In the genomic region with DNA sequence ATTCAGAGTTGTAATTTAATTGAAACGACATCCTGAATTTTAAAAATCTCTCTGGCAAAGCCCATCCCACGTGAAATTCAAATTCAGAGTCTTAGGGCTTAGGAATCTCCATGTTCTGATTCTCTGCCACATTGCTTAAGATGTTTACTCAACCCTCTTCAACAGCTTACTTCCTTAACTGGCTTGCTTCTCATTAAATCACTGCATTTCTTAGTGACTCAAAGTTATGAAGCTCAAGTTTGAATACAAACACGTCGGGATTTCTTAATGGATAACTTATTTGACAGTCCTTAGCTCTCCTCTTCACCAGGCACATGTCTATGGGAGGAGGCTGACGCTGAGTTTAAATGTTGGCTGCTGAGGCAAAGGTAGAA, we compare ENCODE assay signal across 9 cellular contexts.
DNase-seq lines count a peak whose midpoint lies in the region; ATAC-seq, FAIRE-seq and TF ChIP-seq lines count a peak whose summit lies in the region.
"Had no signal": no experiment of that assay in that cellular context is flagged by ENCODE, and none has a peak within 500 bp of the region (broad histone marks: within the 10 kb centered on the region; RNA-seq: fewer than 3 reads in every experiment).

No MANE protein-coding gene starts in this region.

- H3K4me3 ChIP-seq in GM12864 (ENCODE audit: low read depth, low read length), result peak overlapping the region; percentile 9; the same call in 1 of the 2 replicates
- peak overlapping the region; percentile 57 for H3K4me3 ChIP-seq in skeletal muscle satellite cell (ENCODE audit: low read length)

- peak overlapping the region; percentile 64 for H3K9ac ChIP-seq in skeletal muscle satellite cell (ENCODE audit: low read depth, low read length)

- no peak for FAIRE-seq in H54 (lab: Jason Lieb, UNC)

- H3K27ac ChIP-seq in foreskin keratinocyte, result peak overlapping the region; percentile 74

- peak overlapping the region; percentile 72 for H3K4me2 ChIP-seq in skeletal muscle satellite cell (ENCODE audit: low read length)

- no peak for TF ChIP-seq CTCF in GM12864 (IDR thresholded peaks at IDR 0.05; ENCODE audit: low read depth, low read length, missing control alignments)
- TF ChIP-seq CTCF in foreskin keratinocyte (conservative IDR thresholded peaks at IDR 0.05), result no peak

- H3K36me3 Mint-ChIP-seq in activated CD4-positive, alpha-beta memory T cell treated with anti-CD3 and anti-CD28 coated beads for 36 hours, result no peaks in the 10 kb centered on the region

- H3K27ac Mint-ChIP-seq in activated CD4-positive, alpha-beta memory T cell treated with anti-CD3 and anti-CD28 coated beads for 36 hours, result peak overlapping the region; percentile 68

- peak overlapping the region; percentile 71 for H3K4me3 Mint-ChIP-seq in activated CD4-positive, alpha-beta memory T cell treated with anti-CD3 and anti-CD28 coated beads for 36 hours

- ATAC-seq in foreskin keratinocyte, result no peak
- ATAC-seq: HCT116 had no signal

- H3K9me3 ChIP-seq in skeletal muscle satellite cell (replicated peaks; ENCODE audit: low read length), result no peaks in the 10 kb centered on the region

- peaks cover 4% of the 10 kb centered on the region for H3K27me3 Mint-ChIP-seq in activated CD4-positive, alpha-beta memory T cell treated with anti-CD3 and anti-CD28 coated beads for 36 hours

- no peaks in the 10 kb centered on the region for H3K9me3 Mint-ChIP-seq in activated CD4-positive, alpha-beta memory T cell treated with anti-CD3 and anti-CD28 coated beads for 36 hours

- H3K4me1 ChIP-seq in foreskin keratinocyte (peaks cover 16% of the 10 kb centered on the region), skeletal muscle satellite cell (ENCODE audit: control insufficient read depth, insufficient read depth, low read length) (peaks cover 34% of the 10 kb centered on the region)

- CTCF ChIA-PET in activated CD4-positive, alpha-beta memory T cell treated with anti-CD3 and anti-CD28 coated beads for 36 hours (lab: Charles Lee), result no interaction called here

- intact Hi-C loops in activated CD4-positive, alpha-beta memory T cell treated with anti-CD3 and anti-CD28 coated beads for 36 hours (cut with micrococcal nuclease), result no loop called here

- DNase-seq in GM12864 (ENCODE audit: low read depth) (no peak), foreskin keratinocyte (peak; percentile 46 to 65), H54 (ENCODE audit: insufficient read length, low spot score) (no peak), NCI-H2107 treated with DMSO at 0.1 percent for 48 hours (lab: John Stamatoyannopoulos, UW; ENCODE audit: unreplicated experiment) (no peak), NCI-H2029 treated with DMSO at 0.1 percent for 48 hours (lab: John Stamatoyannopoulos, UW) (no peak), activated gamma-delta T cell treated with Interleukin-2 at 50 U/mL for 16 hours (no peak)
- DNase-seq in activated CD4-positive, alpha-beta memory T cell treated with anti-CD3 and anti-CD28 coated beads for 36 hours, result no peak

- peaks cover 44% of the 10 kb centered on the region for H3K4me1 Mint-ChIP-seq in activated CD4-positive, alpha-beta memory T cell treated with anti-CD3 and anti-CD28 coated beads for 36 hours (ENCODE audit: low read depth)

- H3K36me3 ChIP-seq in skeletal muscle satellite cell (ENCODE audit: insufficient read depth, low read length), result no peaks in the 10 kb centered on the region

- H3K27me3 ChIP-seq in foreskin keratinocyte (no peaks in the 10 kb centered on the region), skeletal muscle satellite cell (ENCODE audit: control insufficient read depth, insufficient read depth, low read length) (no peaks in the 10 kb centered on the region)

- POLR2A ChIA-PET in activated CD4-positive, alpha-beta memory T cell treated with anti-CD3 and anti-CD28 coated beads for 36 hours (lab: Charles Lee), result no interaction called here

- no peak for TF ChIP-seq POLR2A in H54 (IDR thresholded peaks at IDR 0.05; ENCODE audit: low read depth, low read length)

Comparison
In these comparisons a context has a peak if more than half of its experiments do, and no peak if none do; other contexts are left out.
1. DNase-seq: peak in foreskin keratinocyte (2 of 2); none in GM12864 (single experiment), activated CD4-positive, alpha-beta memory T cell treated with anti-CD3 and anti-CD28 coated beads for 36 hours (single experiment), H54 (single experiment), NCI-H2107 treated with DMSO at 0.1 percent for 48 hours (single experiment), NCI-H2029 treated with DMSO at 0.1 percent for 48 hours (single experiment) and activated gamma-delta T cell treated with Interleukin-2 at 50 U/mL for 16 hours (single experiment).